Comparison of ENCODE assay signal across 12 cellular contexts in the genomic region with DNA sequence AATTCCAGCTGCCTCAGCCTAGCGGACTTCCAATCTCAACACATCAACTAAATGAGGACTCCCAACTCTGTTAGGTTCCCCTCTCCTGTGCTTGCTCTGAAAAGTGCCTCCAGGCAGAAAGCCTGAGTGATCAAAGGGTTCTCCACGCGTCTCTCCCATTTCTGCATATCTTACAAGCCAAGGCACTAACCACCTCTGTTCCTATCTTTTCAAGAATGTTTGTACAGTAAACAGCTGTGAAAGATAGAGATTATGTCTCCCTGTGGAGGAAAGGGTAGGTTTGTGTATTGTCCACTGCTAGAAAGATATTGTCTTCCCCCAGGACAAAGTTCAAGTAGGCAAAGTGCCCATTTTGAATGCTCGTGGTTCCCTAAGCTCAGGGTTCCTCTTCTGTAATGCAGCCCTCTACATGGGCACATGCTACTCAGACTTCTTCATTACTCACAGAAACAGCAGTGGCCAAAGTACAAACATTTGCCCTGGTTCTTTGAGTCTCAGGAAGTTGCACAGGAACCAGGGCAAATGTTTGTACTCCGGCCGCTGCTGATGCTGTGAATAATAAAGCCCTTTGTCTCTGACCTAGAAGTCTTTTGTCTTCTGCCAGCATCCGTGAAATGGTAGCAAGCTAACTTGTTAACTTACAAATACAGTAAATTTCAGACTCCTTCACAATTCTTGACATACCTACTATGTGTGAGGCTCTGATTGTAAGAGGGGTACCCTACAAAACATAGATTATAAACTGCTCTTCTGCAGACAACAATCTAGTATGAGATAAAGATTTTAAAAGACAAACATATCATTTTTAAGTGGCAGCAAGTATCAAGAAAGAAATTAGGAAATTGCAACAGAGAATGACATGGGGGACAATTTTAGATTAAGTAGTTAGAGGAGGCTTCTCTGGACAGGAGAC. TPM values are rescaled to one million over a fixed set of nuclear protein-coding genes. Genes with fewer than 3 reads are reported as not detected.
DNase-seq lines count a peak whose midpoint lies in the region; ATAC-seq and TF ChIP-seq lines count a peak whose summit lies in the region.
"Had no signal": no experiment of that assay in that cellular context is flagged by ENCODE, and none has a peak within 500 bp of the region (broad histone marks: within the 10 kb centered on the region; RNA-seq: fewer than 3 reads in every experiment).

No MANE protein-coding gene starts in this region.

- H2AFZ ChIP-seq in neuron (ENCODE audit: low read depth, low read length) = peak overlapping the region; percentile 33

- no peaks in the 10 kb centered on the region for H3K9me3 ChIP-seq in neuron (ENCODE audit: low read length)
- H3K9me3 ChIP-seq: tibial nerve had no signal

- H3K4me1 ChIP-seq in foreskin keratinocyte = no peaks in the 10 kb centered on the region
- no peaks in the 10 kb centered on the region for H3K4me1 ChIP-seq in neuron (ENCODE audit: insufficient read depth, low read length)

- no peaks in the 10 kb centered on the region for H3K36me3 ChIP-seq in neuron (ENCODE audit: insufficient read depth, low read length)
- H3K36me3 ChIP-seq: tibial nerve had no signal

- TF ChIP-seq CTCF in foreskin keratinocyte (conservative IDR thresholded peaks at IDR 0.05) = no peak
- TF ChIP-seq CTCF in GM20000 (IDR thresholded peaks at IDR 0.05; ENCODE audit: extremely low read depth, missing control alignments) = no peak

- no peak overlapping the region for H3K4me3 ChIP-seq in neuron (ENCODE audit: low read length)
- H3K4me3 ChIP-seq: tibial nerve had no signal

- no peak overlapping the region for H3K27ac ChIP-seq in foreskin keratinocyte

- peak; percentile 68 for DNase-seq in DMS53 treated with DMSO at 0.1 percent for 48 hours (lab: John Stamatoyannopoulos, UW; ENCODE audit: unreplicated experiment)
- DNase-seq in RPMI7951 (ENCODE audit: low read depth) = peak; percentile 36
- peak; percentile 42 to 68 for DNase-seq in foreskin keratinocyte
- no peak for DNase-seq in NCI-H2081 treated with DMSO at 0.1 percent for 48 hours (lab: John Stamatoyannopoulos, UW)
- no peak for DNase-seq in NAMALWA (ENCODE audit: low spot score)
- DNase-seq in GM20000 (ENCODE audit: low spot score) = no peak
- DNase-seq: H7, T-helper 1 cell had no signal

- ATAC-seq in foreskin keratinocyte = peak; percentile 18
- no peak for ATAC-seq in GM21529 (IDR thresholded peaks at IDR 0.05; ENCODE audit: unreplicated experiment)

- peaks cover 4% of the 10 kb centered on the region for H3K27me3 ChIP-seq in foreskin keratinocyte
- H3K27me3 ChIP-seq in neuron (ENCODE audit: insufficient read depth, low read length) = no peaks in the 10 kb centered on the region
- H3K27me3 ChIP-seq: tibial nerve had no signal

RNA-seq across cellular contexts. Expression of a gene that starts 44.5 kb away (rescaled TPM):
- 1.7 and 1.8 TPM in 2 replicates for total RNA-seq in RPMI7951 (2014; rRNA removed; shearing (Covaris generic))
- not detected in 2 replicates for total RNA-seq in foreskin keratinocyte
- polyA plus RNA-seq in foreskin keratinocyte = 0.07 TPM in 1 of 2 replicates, not detected in the other
- total RNA-seq: activated T-helper 1 cell treated with anti-CD3 and anti-CD28 coated beads, Interleukin-12 subunit alpha, Interleukin-12 subunit beta, Interleukin-2, Interleukin-4 antibody, amounts not matched to agents 30 ng/mL and 10 ng/mL and 1 ng/mL, durations not matched to agents 14 hours and 24 hours and 36 hours had no signal

Comparison
In these comparisons a context has a peak if more than half of its experiments do, and no peak if none do; other contexts are left out.
1. DNase-seq: peak in DMS53 treated with DMSO at 0.1 percent for 48 hours (single experiment), RPMI7951 (single experiment) and foreskin keratinocyte (2 of 2); none in NCI-H2081 treated with DMSO at 0.1 percent for 48 hours (single experiment), NAMALWA (single experiment) and GM20000 (single experiment).